In genomic region chr2:114373591-114373990, GRCh38 we compare ENCODE assay signal across 33 cellular contexts.
"Had no signal": no experiment of that assay in that cellular context is flagged by ENCODE, and none has a peak within 500 bp of the region (broad histone marks: within the 10 kb centered on the region; RNA-seq: fewer than 3 reads in every experiment).

No MANE protein-coding gene starts in this region.

- DNase-seq: Karpas-422, KG1, MG63, MM.1S, MV-4-11, NCI-H1048, NCI-H1092, NCI-H1092 treated with DMSO at 0.1 percent for 48 hours, NCI-H1105, NCI-H1105 treated with DMSO at 0.1 percent for 48 hours, NCI-H1417 treated with DMSO at 0.1 percent for 48 hours, NCI-H1436, NCI-H1436 treated with DMSO at 0.1 percent for 48 hours, NCI-H146, NCI-H1694, NCI-H1694 treated with DMSO at 0.1 percent for 48 hours, NCI-H187, NCI-H187 treated with DMSO at 0.1 percent for 48 hours, NCI-H1930, NCI-H2029, NCI-H2029 treated with DMSO at 0.1 percent for 48 hours, NCI-H2081, NCI-H2081 treated with DMSO at 0.1 percent for 48 hours, NCI-H2107, NCI-H2171, NCI-H2171 treated with DMSO at 0.1 percent for 48 hours, NCI-H2227 treated with DMSO at 0.1 percent for 48 hours, NCI-H226, NCI-H345, NCI-H446, NCI-H446 treated with DMSO at 0.1 percent for 48 hours, NCI-H510A, NCI-H510A treated with DMSO at 0.1 percent for 48 hours had no signal
